7 cellular contexts compared by ENCODE assay signal in genomic region chr7:727806-728460, GRCh38. TPM values are rescaled to one million over a fixed set of nuclear protein-coding genes. Genes with fewer than 3 reads are reported as not detected.
DNase-seq lines count a peak whose midpoint lies in the region; ATAC-seq and TF ChIP-seq lines count a peak whose summit lies in the region.

No MANE protein-coding gene starts in this region.

- TF ChIP-seq CTCF in GM23338 (conservative IDR thresholded peaks at IDR 0.05; ENCODE audit: low read depth in 2 of 2) (no peak), SU-DHL-6 (IDR thresholded peaks at IDR 0.05; ENCODE audit: insufficient read depth, low read length, poor library complexity, severe bottlenecking) (no peak), glutamatergic neuron (IDR thresholded peaks at IDR 0.05; ENCODE audit: partially characterized antibody, unreplicated experiment) (no peak), smooth muscle cell (IDR thresholded peaks at IDR 0.05; ENCODE audit: borderline replicate concordance, insufficient read depth, poor library complexity, severe bottlenecking) (no peak)

- H3K27ac ChIP-seq in GM23338 (ENCODE audit: low read depth) (no peak overlapping the region), SU-DHL-6 (ENCODE audit: low read depth, low read length) (peak overlapping the region; percentile 40), smooth muscle cell (ENCODE audit: low read depth) (no peak overlapping the region)

- H2AFZ ChIP-seq in GM23338 (no peak overlapping the region), SU-DHL-6 (ENCODE audit: low read depth, low read length, severe bottlenecking) (no peak overlapping the region), smooth muscle cell (ENCODE audit: low read depth) (no peak overlapping the region)

- H3K36me3 Mint-ChIP-seq in GM23338 (ENCODE audit: low read depth) (peaks cover 54% of the 10 kb centered on the region), glutamatergic neuron (ENCODE audit: unreplicated experiment) (peaks cover 10% of the 10 kb centered on the region)

- H3K4me3 Mint-ChIP-seq in GM23338: peak overlapping the region; percentile 89
- peak overlapping the region; percentile 85 for H3K4me3 Mint-ChIP-seq in glutamatergic neuron (ENCODE audit: unreplicated experiment)

- H3K36me3 ChIP-seq in GM23338 (ENCODE audit: insufficient read depth) (peaks cover 17% of the 10 kb centered on the region; the same call in 1 of the 2 replicates), SU-DHL-6 (ENCODE audit: low read length) (no peaks in the 10 kb centered on the region), smooth muscle cell (ENCODE audit: low read depth) (no peaks in the 10 kb centered on the region)

- H3K27me3 ChIP-seq in GM23338 (ENCODE audit: insufficient read depth) (no peaks in the 10 kb centered on the region), SU-DHL-6 (ENCODE audit: low read length) (no peaks in the 10 kb centered on the region), smooth muscle cell (ENCODE audit: low read depth) (no peaks in the 10 kb centered on the region)

- H3K4me1 ChIP-seq in GM23338 (ENCODE audit: insufficient read depth) (peaks cover 7% of the 10 kb centered on the region; the same call in 1 of the 2 replicates), smooth muscle cell (ENCODE audit: low read depth) (peaks cover 14% of the 10 kb centered on the region)

- H3K9me3 Mint-ChIP-seq in GM23338 (peaks cover 33% of the 10 kb centered on the region), glutamatergic neuron (ENCODE audit: unreplicated experiment) (peaks cover 9% of the 10 kb centered on the region)

- peak overlapping the region; percentile 80 for H3K4me2 ChIP-seq in GM23338
- H3K4me2 ChIP-seq in SU-DHL-6 (ENCODE audit: low read depth, low read length, poor library complexity, severe bottlenecking): peak overlapping the region; percentile 84
- peak overlapping the region; percentile 90 for H3K4me2 ChIP-seq in smooth muscle cell

- H3K4me3 ChIP-seq in GM23338 (peak overlapping the region; percentile 69), SU-DHL-6 (ENCODE audit: insufficient read depth, low read length, poor library complexity, severe bottlenecking) (peak overlapping the region; percentile 77), smooth muscle cell (peak overlapping the region; percentile 84)

- DNase-seq in GM23338 (ENCODE audit: low spot score) (peak; percentile 43), glutamatergic neuron (no peak), smooth muscle cell (lab: John Stamatoyannopoulos, UW; ENCODE audit: unreplicated experiment) (no peak), NCI-H2171 treated with DMSO at 0.1 percent for 48 hours (lab: John Stamatoyannopoulos, UW) (no peak)

- H3K9me3 ChIP-seq in SU-DHL-6 (ENCODE audit: insufficient read depth, low read length) (no peaks in the 10 kb centered on the region), smooth muscle cell (replicated peaks; ENCODE audit: low read depth) (no peaks in the 10 kb centered on the region)

- H3K27me3 Mint-ChIP-seq in GM23338 (ENCODE audit: insufficient read depth, low read depth, poor library complexity) (peaks cover 23% of the 10 kb centered on the region), glutamatergic neuron (ENCODE audit: unreplicated experiment) (peaks cover 9% of the 10 kb centered on the region)

- H3K27ac Mint-ChIP-seq in GM23338: no peak overlapping the region
- H3K27ac Mint-ChIP-seq in glutamatergic neuron (ENCODE audit: unreplicated experiment): peak overlapping the region; percentile 53

- ATAC-seq in GM23338 (peak; percentile 9), HG03039 (IDR thresholded peaks at IDR 0.05; ENCODE audit: unreplicated experiment) (no peak), GM18511 (IDR thresholded peaks at IDR 0.05; ENCODE audit: unreplicated experiment) (no peak)

- peaks cover 85% of the 10 kb centered on the region for H3K79me2 ChIP-seq in GM23338 (replicated peaks; ENCODE audit: insufficient read depth)
- H3K79me2 ChIP-seq in SU-DHL-6 (ENCODE audit: insufficient read depth, low read length): peaks cover 54% of the 10 kb centered on the region
- peaks cover 12% of the 10 kb centered on the region for H3K79me2 ChIP-seq in smooth muscle cell (ENCODE audit: low read depth)

- H3K9ac ChIP-seq in SU-DHL-6 (ENCODE audit: low read length) (peak overlapping the region; percentile 70), smooth muscle cell (ENCODE audit: low read depth) (no peak overlapping the region)

- 24% methylated on average over 20 of the region's 21 CpGs for WGBS in smooth muscle cell (ENCODE audit: low lambda C conversion rate)

- no peaks in the 10 kb centered on the region for H3F3A ChIP-seq in GM23338 (replicated peaks; ENCODE audit: low read depth)
- H3F3A ChIP-seq in SU-DHL-6 (ENCODE audit: insufficient read depth): no peaks in the 10 kb centered on the region
- peaks cover 13% of the 10 kb centered on the region for H3F3A ChIP-seq in smooth muscle cell (ENCODE audit: low read depth)

- H3K4me1 Mint-ChIP-seq in GM23338 (peaks cover 15% of the 10 kb centered on the region), glutamatergic neuron (ENCODE audit: low read depth, unreplicated experiment) (peaks cover 16% of the 10 kb centered on the region)

- peaks cover 7% of the 10 kb centered on the region; the same call in 1 of the 2 replicates for H3K9me2 ChIP-seq in GM23338 (ENCODE audit: insufficient read depth)
- no peaks in the 10 kb centered on the region for H3K9me2 ChIP-seq in SU-DHL-6 (replicated peaks; ENCODE audit: insufficient read depth, low read length)

- H4K20me1 ChIP-seq in GM23338 (replicated peaks; ENCODE audit: insufficient read depth) (peaks cover 9% of the 10 kb centered on the region; the same call in 1 of the 2 replicates), SU-DHL-6 (ENCODE audit: low read depth, low read length) (no peaks in the 10 kb centered on the region), smooth muscle cell (ENCODE audit: low read depth) (peaks cover 15% of the 10 kb centered on the region)

TF ChIP-seq in GM23338, 12 proteins besides CTCF, POLR2A, EP300 and RAD21 (continues in another document):
- TF ChIP-seq CREB1 (CRISPR knock-in tag; IDR thresholded peaks at IDR 0.05; ENCODE audit: low read depth): no peak
- no peak for TF ChIP-seq REST (IDR thresholded peaks at IDR 0.05; ENCODE audit: unreplicated experiment)
- no peak for TF ChIP-seq ZNF114 (CRISPR knock-in tag; IDR thresholded peaks at IDR 0.05)
- TF ChIP-seq EZH2phosphoT487 (IDR thresholded peaks at IDR 0.05; ENCODE audit: unreplicated experiment): no peak
- no peak for TF ChIP-seq POLR2AphosphoS5 (IDR thresholded peaks at IDR 0.05; ENCODE audit: low read depth)
- TF ChIP-seq ZNF331 (CRISPR knock-in tag; IDR thresholded peaks at IDR 0.05; ENCODE audit: low read depth): no peak
- no peak for TF ChIP-seq ETS1 (IDR thresholded peaks at IDR 0.05)

RNA-seq across cellular contexts. Expression of gene PRKAR1B, which starts 0.9 kb away (rescaled TPM):
- 34.7 and 36.7 TPM in 2 replicates for total RNA-seq in GM23338 (2014; rRNA removed; shearing (Covaris generic))
- polyA plus RNA-seq in GM23338 (2016; fragmentation: Nextera tagmentation; extraction: Ambion mirVana): 30.6 and 35.7 TPM in 2 replicates
- 12.8 TPM for total RNA-seq in glutamatergic neuron (ENCODE audit: unreplicated experiment)
- 5.3 and 6.7 TPM in 2 replicates for total RNA-seq in smooth muscle cell
- polyA plus RNA-seq in smooth muscle cell: 9.6 and 10.1 TPM in 2 replicates

RNA-seq across cellular contexts. Expression of gene DNAAF5, which starts 1.4 kb away (rescaled TPM):
- 74.0 and 86.7 TPM in 2 replicates for total RNA-seq in GM23338 (2014; rRNA removed; shearing (Covaris generic))
- polyA plus RNA-seq in GM23338 (2016; fragmentation: Nextera tagmentation; extraction: Ambion mirVana) (20.4 and 20.9 TPM in 2 replicates), smooth muscle cell (13.4 and 13.9 TPM in 2 replicates)
- total RNA-seq in glutamatergic neuron (ENCODE audit: unreplicated experiment) (15.2 TPM), smooth muscle cell (9.9 and 17.0 TPM in 2 replicates)
